ENCODE assay signal across 22 cellular contexts in genomic region chr21:45451771-45452182, GRCh38. TPM values are rescaled to one million over a fixed set of nuclear protein-coding genes. Genes with fewer than 3 reads are reported as not detected.
DNase-seq lines count a peak whose midpoint lies in the region; ATAC-seq and TF ChIP-seq lines count a peak whose summit lies in the region.
"Had no signal": no experiment of that assay in that cellular context is flagged by ENCODE, and none has a peak within 500 bp of the region (broad histone marks: within the 10 kb centered on the region; RNA-seq: fewer than 3 reads in every experiment).

No MANE protein-coding gene starts in this region.

- H3K36me3 ChIP-seq in cardiac muscle cell = no peaks in the 10 kb centered on the region
- H3K36me3 ChIP-seq in spleen = no peaks in the 10 kb centered on the region
- H3K36me3 ChIP-seq: HAP-1, SJSA1 had no signal

- H3K4me1 Mint-ChIP-seq in chondrocyte (ENCODE audit: low read depth) (peaks cover 51% of the 10 kb centered on the region), mesothelial cell of epicardium (peaks cover 55% of the 10 kb centered on the region)

- H3K27ac Mint-ChIP-seq in chondrocyte (ENCODE audit: unreplicated experiment) = no peak overlapping the region
- H3K27ac Mint-ChIP-seq in mesothelial cell of epicardium = peak overlapping the region; percentile 67

- H3K9me3 Mint-ChIP-seq in chondrocyte (ENCODE audit: low read depth) = peaks cover 2% of the 10 kb centered on the region
- H3K9me3 Mint-ChIP-seq in mesothelial cell of epicardium = peaks cover 10% of the 10 kb centered on the region

- H3K27me3 ChIP-seq in cardiac muscle cell (no peaks in the 10 kb centered on the region), spleen (replicated peaks in 1 of 7) (peaks cover 0 to 24% (median 0%) of the 10 kb centered on the region in 7 donors)
- H3K27me3 ChIP-seq: SJSA1 had no signal

- H3K4me3 Mint-ChIP-seq in chondrocyte (ENCODE audit: unreplicated experiment) (no peak overlapping the region), mesothelial cell of epicardium (no peak overlapping the region)

- H3K36me3 Mint-ChIP-seq in chondrocyte (ENCODE audit: low read depth) (peaks cover 4% of the 10 kb centered on the region), mesothelial cell of epicardium (peaks cover 10% of the 10 kb centered on the region)

- H3K27ac ChIP-seq in cardiac muscle cell (peak overlapping the region; percentile 63), spleen (no peak overlapping the region)
- H3K27ac ChIP-seq: KMS-11, SJSA1 had no signal

- intact Hi-C loops in cardiac septum (cut with DNase I) = no loop called here
- intact Hi-C loops in spleen (cut with DNase I; ENCODE audit: low total_unique reads) = no loop called here

- TF ChIP-seq POLR2A in spleen (IDR thresholded peaks at IDR 0.05) = no peak

- H3K4me3 ChIP-seq in cardiac muscle cell = no peak overlapping the region
- no peak overlapping the region for H3K4me3 ChIP-seq in spleen
- H3K4me3 ChIP-seq: HAP-1, SJSA1 had no signal

- TF ChIP-seq CTCF in cardiac muscle cell (IDR thresholded peaks at IDR 0.05; ENCODE audit: low read depth, low read length) (no peak), chondrocyte (IDR thresholded peaks at IDR 0.05) (no peak), mesothelial cell of epicardium (IDR thresholded peaks at IDR 0.05; ENCODE audit: unreplicated experiment) (no peak), spleen (IDR thresholded peaks at IDR 0.05 in 8 of 11, conservative IDR thresholded peaks at IDR 0.05 in 3 of 11) (no peak)

- H3K4me1 ChIP-seq in cardiac muscle cell (ENCODE audit: low read depth) = no peaks in the 10 kb centered on the region
- H3K4me1 ChIP-seq in spleen = peaks cover 0 to 30% (median 10%) of the 10 kb centered on the region in 6 donors
- H3K4me1 ChIP-seq: HAP-1 had no signal

- WGBS in spleen, 5 donors = 83 to 95% (median 89%) methylated on average over 8 to 12 of the region's 12 CpGs

- no peaks in the 10 kb centered on the region for H3K27me3 Mint-ChIP-seq in chondrocyte (ENCODE audit: low read depth)
- H3K27me3 Mint-ChIP-seq in mesothelial cell of epicardium (ENCODE audit: low read depth) = no peaks in the 10 kb centered on the region

- DNase-seq in cardiac muscle cell (ENCODE audit: low read depth in 1 of 2, low spot score in 1 of 2) (no peak), cardiac septum (ENCODE audit: low spot score) (no peak), chondrocyte (ENCODE audit: low spot score) (peak; percentile 78), mesothelial cell of epicardium (ENCODE audit: low spot score in 2 of 2, unreplicated experiment in 2 of 2) (no peak), spleen (peak; percentile 63), NK-92 (lab: John Stamatoyannopoulos, UW; ENCODE audit: unreplicated experiment) (no peak)
- DNase-seq: AML-193; EL; GF-D8; IMR-90; NCI-H1105; NCI-H146; NCI-H2029 treated with DMSO at 0.1 percent for 48 hours; NCI-H226; NCI-H510A treated with DMSO at 0.1 percent for 48 hours; NCI-H748 treated with DMSO at 0.1 percent for 48 hours; NK-92 treated with Interleukin-12 subunit alpha and Interleukin-12 subunit beta, amount 100 ng/mL, for 24 hours had no signal

- ATAC-seq in GM18498 (IDR thresholded peaks at IDR 0.05; ENCODE audit: unreplicated experiment) (no peak), GM21381 (IDR thresholded peaks at IDR 0.05; ENCODE audit: unreplicated experiment) (no peak)

- no peaks in the 10 kb centered on the region for H3K9me3 ChIP-seq in cardiac muscle cell (ENCODE audit: low read depth)
- H3K9me3 ChIP-seq in spleen = peaks cover 0 to 7% (median 3%) of the 10 kb centered on the region in 8 donors

RNA-seq across cellular contexts. Expression of gene COL18A1, which starts 46.8 kb away (rescaled TPM):
- total RNA-seq in cardiac muscle cell = 887 and 1,182 TPM in 2 replicates
- 407 and 535 TPM in 2 replicates for polyA plus RNA-seq in cardiac muscle cell
- total RNA-seq in cardiac septum = 77.0 TPM
- 322 to 628 TPM (median 616 TPM) in 3 replicates for total RNA-seq in chondrocyte
- total RNA-seq in mesothelial cell of epicardium = 302 to 315 TPM (median 305 TPM) in 3 replicates
- 100 to 1,000 TPM in 3 of 7 donors, 10 to 100 TPM in 4; 71.8 to 208 (median 99.6) TPM for total RNA-seq in spleen
- polyA plus RNA-seq in spleen = 10 to 100 TPM; 35.0 to 66.9 (median 60.0) TPM

Comparison
In these comparisons a context has a peak if more than half of its experiments do, and no peak if none do; other contexts are left out.
1. DNase-seq: peak in chondrocyte (single experiment) and spleen (single experiment); none in cardiac muscle cell (0 of 2), cardiac septum (single experiment), mesothelial cell of epicardium (0 of 2) and NK-92 (single experiment).